In genomic region chr12:62190921-62191746, GRCh38 we compare ENCODE assay signal across 8 cellular contexts.
DNase-seq lines count a peak whose midpoint lies in the region; ATAC-seq, FAIRE-seq and TF ChIP-seq lines count a peak whose summit lies in the region.

No MANE protein-coding gene starts in this region.

- H2BK120ac ChIP-seq in H1 (replicated peaks; ENCODE audit: low read depth, low read length): no peak overlapping the region

- ATAC-seq in naive thymus-derived CD8-positive, alpha-beta T cell: peak; percentile 37 to 39
- no peak for ATAC-seq in HG03520 (IDR thresholded peaks at IDR 0.05; ENCODE audit: unreplicated experiment)
- ATAC-seq in HG02840 (IDR thresholded peaks at IDR 0.05; ENCODE audit: low FRiP score, unreplicated experiment): no peak

- H2BK20ac ChIP-seq in H1 (ENCODE audit: low read length): no peak overlapping the region

- no peak overlapping the region for H4K91ac ChIP-seq in H1 (replicated peaks; ENCODE audit: insufficient read length, low read length)

- peaks cover 23 to 44% (median 35%) of the 10 kb centered on the region in 5 donors for H3K27me3 Mint-ChIP-seq in naive thymus-derived CD8-positive, alpha-beta T cell

- H2AFZ ChIP-seq in H1 (ENCODE audit: low read length): peak overlapping the region; percentile 83

- peak overlapping the region; percentile 97 to 100 for H3K4me2 ChIP-seq in H1 (ENCODE audit: insufficient read depth in 1 of 2, low read depth in 2 of 2, low read length in 2 of 2)

- no peak overlapping the region for H2AK5ac ChIP-seq in H1 (ENCODE audit: low read depth, low read length)

- H4K20me1 ChIP-seq in H1 (replicated peaks in 1 of 2; ENCODE audit: control insufficient read depth in 1 of 2, insufficient read depth in 2 of 2, low read length in 2 of 2): no peaks in the 10 kb centered on the region

- H3K9ac ChIP-seq in H1 (replicated peaks in 1 of 4; ENCODE audit: extremely low read depth in 1 of 4, low read depth in 3 of 4, low read length in 3 of 4): peak overlapping the region in 1 of 4 experiments; percentile 23; a peak in 1 of 7 replicates

- H3K36me3 ChIP-seq in H1 (ENCODE audit: control insufficient read depth in 2 of 4, insufficient read depth in 4 of 4, low read length in 3 of 4): no peaks in the 10 kb centered on the region
- no peaks in the 10 kb centered on the region for H3K36me3 ChIP-seq in vagina

- POLR2A ChIA-PET in H1 (lab: Charles Lee; ENCODE audit: partially characterized antibody): interaction anchor here (0.6 kb wide), 1 partner anchor 77 kb away, joined by 3 read pairs; no protein-coding TSS in a partner anchor
- POLR2A ChIA-PET in naive thymus-derived CD8-positive, alpha-beta T cell (lab: Charles Lee): interaction anchor here (0.5 to 0.9 kb wide), 2 partner anchors 10 to 11 kb away, joined by 3 to 4 read pairs; no protein-coding TSS in a partner anchor

- H3K79me1 ChIP-seq in H1 (ENCODE audit: low read depth, low read length): no peaks in the 10 kb centered on the region

- H3K4me1 ChIP-seq in H1 (replicated peaks in 1 of 4; ENCODE audit: control insufficient read depth in 3 of 4, insufficient read depth in 4 of 4, low read length in 3 of 4) (peaks cover 4 to 8% (median 5%) of the 10 kb centered on the region in 4 experiments; a peak in 6 of 7 replicates), vagina (peaks cover 21% of the 10 kb centered on the region)

- no peak overlapping the region for H3K56ac ChIP-seq in H1 (replicated peaks; ENCODE audit: insufficient read length, low read depth, low read length)

- TF ChIP-seq RAD21 in H1 (IDR thresholded peaks at IDR 0.05 in 1 of 2, conservative IDR thresholded peaks at IDR 0.05 in 1 of 2; ENCODE audit: low read depth in 2 of 2, low read length in 2 of 2): no peak

- H3K23me2 ChIP-seq in H1 (ENCODE audit: low read depth, low read length): peaks cover 20% of the 10 kb centered on the region

- peaks cover 13 to 33% (median 27%) of the 10 kb centered on the region in 4 donors for H3K4me1 Mint-ChIP-seq in naive thymus-derived CD8-positive, alpha-beta T cell

- no peak overlapping the region for H4K5ac ChIP-seq in H1 (ENCODE audit: insufficient read length, low read depth, low read length)

- 0 out of 2 replicates have a peak overlapping the region, but pooled peaks have one; percentile 43 for H3K18ac ChIP-seq in H1 (ENCODE audit: extremely low read depth, low read length)

- no peak for TF ChIP-seq POLR2A in H1 (IDR thresholded peaks at IDR 0.05; ENCODE audit: control extremely low read depth in 1 of 2, low read depth in 2 of 2, low read length in 2 of 2)
- no peak for TF ChIP-seq POLR2A in vagina (IDR thresholded peaks at IDR 0.05)

- H3K9me3 ChIP-seq in H1 (ENCODE audit: insufficient read depth in 2 of 2, low read depth in 1 of 2, low read length in 1 of 2) (no peaks in the 10 kb centered on the region; a peak in 1 of 4 replicates), vagina (no peaks in the 10 kb centered on the region)

- CTCF ChIA-PET in H1 (lab: Charles Lee; ENCODE audit: partially characterized antibody): interaction anchor here (0.9 to 3.0 kb wide), 6 partner anchors 12 to 206 kb away, joined by 3 to 16 read pairs (median 5); no protein-coding TSS in a partner anchor

- no peak overlapping the region for H3K14ac ChIP-seq in H1 (ENCODE audit: insufficient read length)

- 1% methylated on average over 54 of the region's 74 CpGs; no CpG with 5 or more reads in 1 of the 2 experiments for whole genome bisulfite sequencing in H1 (ENCODE audit: extremely low coverage in 1 of 2, insufficient coverage in 1 of 2, insufficient read length in 1 of 2, insufficient replicate concordance in 2 of 2, low coverage in 1 of 2, low lambda C conversion rate in 2 of 2, missing lambda C conversion rate in 1 of 2), 2 experiments

- intact Hi-C loops in vagina (cut with DNase I): no loop called here

- H3K27me3 ChIP-seq in H1 (replicated peaks in 1 of 4; ENCODE audit: control insufficient read depth in 3 of 4, extremely low read depth in 1 of 4, insufficient read depth in 3 of 4, low read length in 3 of 4): peaks cover 15 to 36% (median 29%) of the 10 kb centered on the region in 4 experiments; a peak in 6 of 7 replicates
- H3K27me3 ChIP-seq in vagina: no peaks in the 10 kb centered on the region

- peak overlapping the region; percentile 86 for H4K8ac ChIP-seq in H1 (ENCODE audit: extremely low read depth, insufficient read depth, low read length)

- TF ChIP-seq EP300 in H1 (IDR thresholded peaks at IDR 0.05; ENCODE audit: borderline replicate concordance in 1 of 2, low read depth in 2 of 2, low read length in 2 of 2): no peak

- peak overlapping the region; percentile 35 to 71 (median 60) for H3K4me3 ChIP-seq in H1 (ENCODE audit: extremely low read depth in 1 of 4, insufficient read depth in 2 of 4, low read depth in 3 of 4, low read length in 4 of 4)
- H3K4me3 ChIP-seq in vagina: peak overlapping the region; percentile 48 to 49

- H3K27ac ChIP-seq in H1 (ENCODE audit: low read depth, low read length) (no peak overlapping the region), vagina (peak overlapping the region; percentile 57)

- peak; percentile 6 for DNase-seq in AG20443 (ENCODE audit: low spot score)
- DNase-seq in T-helper 9 cell: peak; percentile 1
- DNase-seq in H1 (ENCODE audit: low read depth in 1 of 2, low spot score in 2 of 2): peak in 1 of 2 experiments; percentile 71
- peak in 5 of 10 donors; percentile 11 to 40 (median 21) for DNase-seq in naive thymus-derived CD8-positive, alpha-beta T cell
- no peak for DNase-seq in vagina (ENCODE audit: extremely low spot score in 2 of 2)
- DNase-seq in NCI-H774 (lab: John Stamatoyannopoulos, UW): no peak

- TF ChIP-seq CTCF in H1 (IDR thresholded peaks at IDR 0.05; ENCODE audit: control extremely low read depth in 1 of 3, insufficient read depth in 1 of 3, low read depth in 1 of 3, low read length in 3 of 3): no peak
- TF ChIP-seq CTCF in vagina (IDR thresholded peaks at IDR 0.05): no peak

- H2BK12ac ChIP-seq in H1 (ENCODE audit: low read depth, low read length): peak overlapping the region; percentile 85; the same call in 1 of the 2 replicates

- H3K27ac Mint-ChIP-seq in naive thymus-derived CD8-positive, alpha-beta T cell: peak overlapping the region in 2 of 10 donors; percentile 66 to 75

- H3K36me3 Mint-ChIP-seq in naive thymus-derived CD8-positive, alpha-beta T cell: no peaks in the 10 kb centered on the region

- peak overlapping the region; percentile 10; the same call in 1 of the 2 replicates for H2BK15ac ChIP-seq in H1 (ENCODE audit: low read length)

- no peak overlapping the region for H3K4ac ChIP-seq in H1 (replicated peaks; ENCODE audit: insufficient read length, low read depth, low read length)

- H3K4me3 Mint-ChIP-seq in naive thymus-derived CD8-positive, alpha-beta T cell: peak overlapping the region; percentile 82 to 92 (median 90)

- FAIRE-seq in H1 (lab: Jason Lieb, UNC): no peak

- no peaks in the 10 kb centered on the region for H3K79me2 ChIP-seq in H1 (ENCODE audit: control insufficient read depth in 1 of 2, insufficient read depth in 2 of 2, low read length in 2 of 2)

- H3K9me3 Mint-ChIP-seq in naive thymus-derived CD8-positive, alpha-beta T cell: no peaks in the 10 kb centered on the region

- H3K23ac ChIP-seq in H1 (ENCODE audit: insufficient read length): no peak overlapping the region

- H2BK5ac ChIP-seq in H1 (ENCODE audit: low read depth, low read length): no peak overlapping the region

TF ChIP-seq in H1, 55 proteins besides CTCF, POLR2A, EP300 and RAD21:
- TF ChIP-seq MAX (IDR thresholded peaks at IDR 0.05) (peak; percentile 6; the same call in 1 of the 2 replicates), PHF8 (conservative IDR thresholded peaks at IDR 0.05; ENCODE audit: low read depth, low read length) (peak; percentile 40; the same call in 1 of the 2 replicates), GABPA (IDR thresholded peaks at IDR 0.05; ENCODE audit: borderline replicate concordance, insufficient read depth, low read length) (no peak), TBP (IDR thresholded peaks at IDR 0.05; ENCODE audit: low read depth, low read length) (peak; percentile 19; the same call in 1 of the 2 replicates), SUZ12 (IDR thresholded peaks at IDR 0.05; ENCODE audit: low read length) (peak; percentile 96), TAF7 (optimal IDR thresholded peaks at IDR 0.05; ENCODE audit: borderline replicate concordance, low read depth, low read length) (no peak), KDM5A (IDR thresholded peaks at IDR 0.05; ENCODE audit: low read length) (no peak), TAF1 (IDR thresholded peaks at IDR 0.05; ENCODE audit: low read depth, low read length) (no peak), SIN3A (conservative IDR thresholded peaks at IDR 0.05 in 1 of 2, IDR thresholded peaks at IDR 0.05 in 1 of 2; ENCODE audit: low read depth in 1 of 2, low read length in 2 of 2) (0 out of 4 replicates have a peak, but pooled peaks of 1 of the 2 experiments have one; percentile 25), E2F6 (IDR thresholded peaks at IDR 0.05) (peak; percentile 6; the same call in 1 of the 2 replicates), RNF2 (IDR thresholded peaks at IDR 0.05; ENCODE audit: borderline replicate concordance, low read depth, low read length, missing control alignments, poor library complexity, severe bottlenecking) (peak; percentile 72), ASH2L (IDR thresholded peaks at IDR 0.05; ENCODE audit: low read length) (peak; percentile 75), KDM4A (IDR thresholded peaks at IDR 0.05; ENCODE audit: low read depth, low read length, severe bottlenecking) (peak; percentile 88), RBBP5 (IDR thresholded peaks at IDR 0.05; ENCODE audit: borderline replicate concordance, low read depth, low read length) (peak; percentile 81; the same call in 1 of the 2 replicates)

Comparison
In these comparisons a context has a peak if more than half of its experiments do, and no peak if none do; other contexts are left out.
1. DNase-seq: peak in AG20443 (single experiment) and T-helper 9 cell (single experiment); none in vagina (0 of 2) and NCI-H774 (single experiment).
2. ATAC-seq: peak in naive thymus-derived CD8-positive, alpha-beta T cell (2 of 2); none in HG03520 (single experiment) and HG02840 (single experiment).